17 cellular contexts compared by ENCODE assay signal in the genomic region with DNA sequence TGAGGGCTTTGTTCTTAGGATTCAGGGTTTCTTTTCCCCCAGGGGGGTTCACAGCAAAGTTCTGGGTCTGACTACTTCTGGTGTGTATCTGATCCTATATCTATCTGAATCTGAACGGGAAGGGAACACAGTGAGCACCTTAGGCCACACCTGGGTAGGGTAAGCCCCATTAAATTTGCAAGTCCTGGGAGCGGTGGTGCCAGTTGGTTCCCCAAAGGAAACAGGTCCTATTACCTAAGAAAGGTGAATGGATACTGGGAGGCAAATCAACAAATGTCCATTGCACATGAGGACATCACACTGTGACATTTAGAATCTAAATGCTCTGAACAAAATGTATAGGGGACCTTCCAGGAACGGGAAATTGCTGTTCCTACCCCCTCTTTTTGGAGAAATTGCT. TPM values are rescaled to one million over a fixed set of nuclear protein-coding genes. Genes with fewer than 3 reads are reported as not detected.
DNase-seq lines count a peak whose midpoint lies in the region; ATAC-seq and TF ChIP-seq lines count a peak whose summit lies in the region.
"Had no signal": no experiment of that assay in that cellular context is flagged by ENCODE, and none has a peak within 500 bp of the region (broad histone marks: within the 10 kb centered on the region; RNA-seq: fewer than 3 reads in every experiment).

No MANE protein-coding gene starts in this region.

- H3K4me3 Mint-ChIP-seq in glutamatergic neuron (ENCODE audit: unreplicated experiment), result no peak overlapping the region
- H3K4me3 Mint-ChIP-seq: memory B cell had no signal

- POLR2A ChIA-PET in SK-N-SH (lab: Yijun Ruan, JAX), result no interaction called here

- H3K9me2 ChIP-seq in SK-N-SH, result no peaks in the 10 kb centered on the region

- H3K4me3 ChIP-seq in SK-N-SH (ENCODE audit: low read depth in 2 of 2, low read length in 1 of 2), result no peak overlapping the region
- H3K4me3 ChIP-seq in SJSA1, result no peak overlapping the region
- H3K4me3 ChIP-seq: pancreas had no signal

- TF ChIP-seq EP300 in SK-N-SH (IDR thresholded peaks at IDR 0.05; ENCODE audit: borderline replicate concordance in 1 of 2, low read depth in 1 of 2, low read length in 1 of 2), result no peak

- ATAC-seq in SK-N-SH treated with all-trans-retinoic acid at 6 μM for 48 hours (no peak), left lobe of liver (peak; percentile 50), HG02588 (IDR thresholded peaks at IDR 0.05; ENCODE audit: unreplicated experiment) (no peak)
- ATAC-seq in stimulated activated naive CD8-positive, alpha-beta T cell treated with anti-CD3 and anti-CD28 coated beads, Interleukin-15, Interleukin-2, amounts not matched to agents 100 U/mL and 50 U/mL, for 24 hours, result peak; percentile 10

- H3K4me1 ChIP-seq in SK-N-SH (ENCODE audit: control insufficient read depth in 1 of 2, insufficient read depth in 2 of 2, low read depth in 1 of 2, low read length in 1 of 2) (peaks cover 2 to 12% of the 10 kb centered on the region in 2 experiments; a peak in 3 of 4 replicates), SJSA1 (replicated peaks) (peaks cover 35% of the 10 kb centered on the region)
- H3K4me1 ChIP-seq: pancreas had no signal

- H3K79me2 ChIP-seq in SK-N-SH (ENCODE audit: insufficient read depth), result peaks cover 18% of the 10 kb centered on the region; the same call in 1 of the 2 replicates

- H3K9ac ChIP-seq in SK-N-SH, result no peak overlapping the region; the same call in 1 of the 2 replicates

- H3K27ac ChIP-seq in SK-N-SH (ENCODE audit: low read depth in 2 of 2, low read length in 1 of 2), result peak overlapping the region in 1 of 2 experiments; percentile 86; a peak in 2 of 4 replicates
- H3K27ac ChIP-seq in SJSA1, result peak overlapping the region; percentile 72
- H3K27ac ChIP-seq: 22Rv1, WERI-Rb-1 had no signal

- H3K27ac Mint-ChIP-seq in glutamatergic neuron (ENCODE audit: unreplicated experiment), result no peak overlapping the region
- H3K27ac Mint-ChIP-seq: memory B cell had no signal

- H3K9me3 ChIP-seq in SK-N-SH (no peaks in the 10 kb centered on the region), SJSA1 (replicated peaks) (no peaks in the 10 kb centered on the region)
- H3K9me3 ChIP-seq: pancreas had no signal

- H3K36me3 ChIP-seq in SK-N-SH (replicated peaks in 1 of 2; ENCODE audit: control insufficient read depth in 1 of 2, insufficient read depth in 2 of 2, low read length in 1 of 2) (no peaks in the 10 kb centered on the region), SJSA1 (no peaks in the 10 kb centered on the region)
- H3K36me3 ChIP-seq: pancreas, WERI-Rb-1 had no signal

- H3K4me1 Mint-ChIP-seq in glutamatergic neuron (ENCODE audit: low read depth, unreplicated experiment), result peaks cover 12% of the 10 kb centered on the region

- H2AFZ ChIP-seq in SK-N-SH (ENCODE audit: low read depth), result no peak overlapping the region

- no peak for DNase-seq in SK-N-SH
- DNase-seq in SJSA1 (ENCODE audit: low read depth in 1 of 2, low spot score in 2 of 2), result no peak
- no peak for DNase-seq in left lobe of liver (ENCODE audit: low spot score)
- DNase-seq in stimulated activated naive CD8-positive, alpha-beta T cell treated with anti-CD3 and anti-CD28 coated beads, Interleukin-15, Interleukin-2, amounts not matched to agents 100 U/mL and 50 U/mL, for 24 hours, result no peak
- no peak for DNase-seq in glutamatergic neuron
- DNase-seq in DMS53 treated with DMSO at 0.1 percent for 48 hours (lab: John Stamatoyannopoulos, UW; ENCODE audit: unreplicated experiment), result no peak
- DNase-seq: caudate nucleus; erythroblast; H7; NCI-H2107; stimulated activated naive CD4-positive, alpha-beta T cell; WERI-Rb-1 had no signal

- WGBS in SK-N-SH (ENCODE audit: low lambda C conversion rate), result 79% methylated on average over 3 of the region's 3 CpGs

- TF ChIP-seq CTCF in SK-N-SH (IDR thresholded peaks at IDR 0.05) (no peak), glutamatergic neuron (IDR thresholded peaks at IDR 0.05; ENCODE audit: partially characterized antibody, unreplicated experiment) (no peak)

- no peak for TF ChIP-seq RAD21 in SK-N-SH (IDR thresholded peaks at IDR 0.05; ENCODE audit: low read length)

- peaks cover 1% of the 10 kb centered on the region for H3K9me3 Mint-ChIP-seq in glutamatergic neuron (ENCODE audit: unreplicated experiment)
- H3K9me3 Mint-ChIP-seq: memory B cell had no signal

- no peaks in the 10 kb centered on the region for H4K20me1 ChIP-seq in SK-N-SH (ENCODE audit: insufficient read depth)

- no peaks in the 10 kb centered on the region for H3K36me3 Mint-ChIP-seq in glutamatergic neuron (ENCODE audit: unreplicated experiment)

- CTCF ChIA-PET in SK-N-SH (lab: Yijun Ruan, JAX), result no interaction called here

- no peaks in the 10 kb centered on the region for H3K27me3 Mint-ChIP-seq in glutamatergic neuron (ENCODE audit: unreplicated experiment)
- H3K27me3 Mint-ChIP-seq: memory B cell had no signal

- H3K27me3 ChIP-seq in SK-N-SH (ENCODE audit: insufficient read depth) (no peaks in the 10 kb centered on the region), SJSA1 (replicated peaks) (no peaks in the 10 kb centered on the region)
- H3K27me3 ChIP-seq: pancreas had no signal

- peak overlapping the region; percentile 49 for H3K4me2 ChIP-seq in SK-N-SH

- peaks cover 20% of the 10 kb centered on the region for H3F3A ChIP-seq in SK-N-SH (replicated peaks; ENCODE audit: insufficient read depth)

TF ChIP-seq in SK-N-SH, 30 proteins besides CTCF, POLR2A, EP300 and RAD21 (continues in another document):
- TF ChIP-seq MXI1 (IDR thresholded peaks at IDR 0.05; ENCODE audit: low read depth, low read length) (no peak), GATA2 (CRISPR knock-in tag; IDR thresholded peaks at IDR 0.05) (no peak), FOXM1 (IDR thresholded peaks at IDR 0.05; ENCODE audit: low read depth) (no peak), CHD2 (IDR thresholded peaks at IDR 0.05; ENCODE audit: low read length, partially characterized antibody) (no peak), FOSL2 (IDR thresholded peaks at IDR 0.05; ENCODE audit: borderline replicate concordance, low read depth) (no peak), RFX5 (IDR thresholded peaks at IDR 0.05; ENCODE audit: low read length) (no peak), SMC3 (IDR thresholded peaks at IDR 0.05; ENCODE audit: low read depth, low read length) (no peak), SIN3A (IDR thresholded peaks at IDR 0.05; ENCODE audit: borderline replicate concordance, low read depth, low read length) (no peak), TAF1 (IDR thresholded peaks at IDR 0.05; ENCODE audit: borderline replicate concordance, low read depth, low read length) (no peak), TCF12 (IDR thresholded peaks at IDR 0.05) (no peak), RCOR1 (IDR thresholded peaks at IDR 0.05; ENCODE audit: low read length) (no peak)
- TF ChIP-seq, protein P1, sequence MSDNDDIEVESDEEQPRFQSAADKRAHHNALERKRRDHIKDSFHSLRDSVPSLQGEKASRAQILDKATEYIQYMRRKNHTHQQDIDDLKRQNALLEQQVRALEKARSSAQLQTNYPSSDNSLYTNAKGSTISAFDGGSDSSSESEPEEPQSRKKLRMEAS (IDR thresholded peaks at IDR 0.05; ENCODE audit: low read depth), result no peak
- TF ChIP-seq, protein P2, sequence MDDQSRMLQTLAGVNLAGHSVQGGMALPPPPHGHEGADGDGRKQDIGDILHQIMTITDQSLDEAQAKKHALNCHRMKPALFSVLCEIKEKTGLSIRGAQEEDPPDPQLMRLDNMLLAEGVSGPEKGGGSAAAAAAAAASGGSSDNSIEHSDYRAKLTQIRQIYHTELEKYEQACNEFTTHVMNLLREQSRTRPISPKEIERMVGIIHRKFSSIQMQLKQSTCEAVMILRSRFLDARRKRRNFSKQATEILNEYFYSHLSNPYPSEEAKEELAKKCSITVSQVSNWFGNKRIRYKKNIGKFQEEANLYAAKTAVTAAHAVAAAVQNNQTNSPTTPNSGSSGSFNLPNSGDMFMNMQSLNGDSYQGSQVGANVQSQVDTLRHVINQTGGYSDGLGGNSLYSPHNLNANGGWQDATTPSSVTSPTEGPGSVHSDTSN (IDR thresholded peaks at IDR 0.05), result no peak

TF ChIP-seq in SK-N-SH treated with all-trans-retinoic acid at 6 μM for 48 hours, 23 proteins besides CTCF, POLR2A, EP300 and RAD21 (continues in another document):
- no peak for TF ChIP-seq ZFP30 (CRISPR knock-in tag; IDR thresholded peaks at IDR 0.05)
- TF ChIP-seq ZC3H10 (CRISPR knock-in tag; IDR thresholded peaks at IDR 0.05), result no peak
- no peak for TF ChIP-seq ISL1 (CRISPR knock-in tag; IDR thresholded peaks at IDR 0.05)
- TF ChIP-seq, protein P3, sequence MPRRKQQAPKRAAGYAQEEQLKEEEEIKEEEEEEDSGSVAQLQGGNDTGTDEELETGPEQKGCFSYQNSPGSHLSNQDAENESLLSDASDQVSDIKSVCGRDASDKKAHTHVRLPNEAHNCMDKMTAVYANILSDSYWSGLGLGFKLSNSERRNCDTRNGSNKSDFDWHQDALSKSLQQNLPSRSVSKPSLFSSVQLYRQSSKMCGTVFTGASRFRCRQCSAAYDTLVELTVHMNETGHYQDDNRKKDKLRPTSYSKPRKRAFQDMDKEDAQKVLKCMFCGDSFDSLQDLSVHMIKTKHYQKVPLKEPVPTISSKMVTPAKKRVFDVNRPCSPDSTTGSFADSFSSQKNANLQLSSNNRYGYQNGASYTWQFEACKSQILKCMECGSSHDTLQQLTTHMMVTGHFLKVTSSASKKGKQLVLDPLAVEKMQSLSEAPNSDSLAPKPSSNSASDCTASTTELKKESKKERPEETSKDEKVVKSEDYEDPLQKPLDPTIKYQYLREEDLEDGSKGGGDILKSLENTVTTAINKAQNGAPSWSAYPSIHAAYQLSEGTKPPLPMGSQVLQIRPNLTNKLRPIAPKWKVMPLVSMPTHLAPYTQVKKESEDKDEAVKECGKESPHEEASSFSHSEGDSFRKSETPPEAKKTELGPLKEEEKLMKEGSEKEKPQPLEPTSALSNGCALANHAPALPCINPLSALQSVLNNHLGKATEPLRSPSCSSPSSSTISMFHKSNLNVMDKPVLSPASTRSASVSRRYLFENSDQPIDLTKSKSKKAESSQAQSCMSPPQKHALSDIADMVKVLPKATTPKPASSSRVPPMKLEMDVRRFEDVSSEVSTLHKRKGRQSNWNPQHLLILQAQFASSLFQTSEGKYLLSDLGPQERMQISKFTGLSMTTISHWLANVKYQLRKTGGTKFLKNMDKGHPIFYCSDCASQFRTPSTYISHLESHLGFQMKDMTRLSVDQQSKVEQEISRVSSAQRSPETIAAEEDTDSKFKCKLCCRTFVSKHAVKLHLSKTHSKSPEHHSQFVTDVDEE (CRISPR knock-in tag; IDR thresholded peaks at IDR 0.05), result no peak
- TF ChIP-seq ARNTL (CRISPR knock-in tag; IDR thresholded peaks at IDR 0.05; ENCODE audit: borderline replicate concordance, low read depth), result no peak
- no peak for TF ChIP-seq ZNF8 (CRISPR knock-in tag; IDR thresholded peaks at IDR 0.05)
- TF ChIP-seq PPARA (CRISPR knock-in tag; IDR thresholded peaks at IDR 0.05; ENCODE audit: borderline replicate concordance), result no peak

RNA-seq across cellular contexts. Expression of a gene that starts 54.6 kb away (rescaled TPM):
- polyA plus RNA-seq in SK-N-SH (2012; rRNA removed), result 33.9 and 41.4 TPM in 2 replicates
- polyA plus RNA-seq in SK-N-SH (2012; cell fraction: cytosol; rRNA removed), result 27.2 and 29.9 TPM in 2 replicates
- polyA plus RNA-seq in SK-N-SH (2012; cell fraction: nucleus; rRNA removed), result 28.1 and 28.4 TPM in 2 replicates
- 29.1 and 34.6 TPM in 2 replicates for total RNA-seq in SJSA1 (2014; rRNA removed; shearing (Covaris generic))
- total RNA-seq in left lobe of liver, result 12.2 TPM
- 65.9 TPM for total RNA-seq in glutamatergic neuron (ENCODE audit: unreplicated experiment)

Comparison
In these comparisons a context has a peak if more than half of its experiments do, and no peak if none do; other contexts are left out.
1. ATAC-seq: peak in left lobe of liver (single experiment) and stimulated activated naive CD8-positive, alpha-beta T cell treated with anti-CD3 and anti-CD28 coated beads, Interleukin-15, Interleukin-2, amounts not matched to agents 100 U/mL and 50 U/mL, for 24 hours (single experiment); none in SK-N-SH treated with all-trans-retinoic acid at 6 μM for 48 hours (single experiment) and HG02588 (single experiment).